ENCODE assay signal across 1 cellular context in genomic region chr20:608970-609369, GRCh38.
TF ChIP-seq lines count a peak whose summit lies in the region.

No MANE protein-coding gene starts in this region.

TF ChIP-seq in K562, 482 proteins besides CTCF, POLR2A, EP300 and RAD21:
- TF ChIP-seq GTF3C2 (IDR thresholded peaks at IDR 0.05; ENCODE audit: borderline replicate concordance, extremely low read depth, insufficient read length): no peak
- no peak for TF ChIP-seq PHF8 (IDR thresholded peaks at IDR 0.05; ENCODE audit: borderline replicate concordance, low read length)
- TF ChIP-seq FOXM1 (IDR thresholded peaks at IDR 0.05; ENCODE audit: low read depth): no peak
- peak; percentile 40; the same call in 1 of the 2 replicates for TF ChIP-seq FOXM1 (CRISPR knock-in tag; IDR thresholded peaks at IDR 0.05; ENCODE audit: low read depth)
- no peak for TF ChIP-seq FUS (optimal IDR thresholded peaks at IDR 0.05; ENCODE audit: low read depth, low read length)
- TF ChIP-seq MECOM (CRISPR knock-in tag; IDR thresholded peaks at IDR 0.05): no peak
- TF ChIP-seq SMAD4 (CRISPR knock-in tag; conservative IDR thresholded peaks at IDR 0.05): no peak
- TF ChIP-seq ZZZ3 (IDR thresholded peaks at IDR 0.05): no peak
- TF ChIP-seq ZBTB33 (CRISPR knock-in tag; IDR thresholded peaks at IDR 0.05): 0 out of 2 replicates have a peak, but pooled peaks have one; percentile 61
